21 cellular contexts compared by ENCODE assay signal in the genomic region with DNA sequence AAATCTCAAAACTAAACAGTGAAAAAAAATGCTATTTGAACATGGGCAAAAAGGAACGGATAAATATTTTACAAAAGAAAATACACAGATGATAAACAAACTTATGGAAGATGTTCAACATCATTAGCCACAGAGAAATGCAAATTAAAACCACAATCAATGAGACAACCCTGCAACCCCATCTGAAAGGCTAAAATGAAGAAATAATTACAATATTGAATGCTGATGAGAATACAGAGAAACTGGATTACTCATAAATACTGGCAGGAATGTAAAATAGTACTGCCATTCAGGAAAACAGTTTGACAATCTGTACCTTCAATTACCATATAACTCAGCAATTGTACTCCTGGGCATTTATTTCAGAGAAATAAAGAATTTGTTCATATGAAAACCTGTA.
A peak's percentile ranks its signal among the peaks of the same experiment; 100 is the strongest.
DNase-seq lines count a peak whose midpoint lies in the region; ATAC-seq, FAIRE-seq and TF ChIP-seq lines count a peak whose summit lies in the region.
"Had no signal": no experiment of that assay in that cellular context is flagged by ENCODE, and none has a peak within 500 bp of the region (broad histone marks: within the 10 kb centered on the region; RNA-seq: fewer than 3 reads in every experiment).

No MANE protein-coding gene starts in this region.

- H3K79me2 ChIP-seq in keratinocyte (ENCODE audit: control insufficient read depth, insufficient read depth, low read length) = no peaks in the 10 kb centered on the region

- no peak overlapping the region for H2AFZ ChIP-seq in keratinocyte (ENCODE audit: control insufficient read depth, low read length)
- H2AFZ ChIP-seq: GM23248 had no signal

- no peaks in the 10 kb centered on the region for H4K20me1 ChIP-seq in keratinocyte (ENCODE audit: control insufficient read depth, extremely low read depth, insufficient read depth, low read length)

- DNase-seq in EH (ENCODE audit: low read depth) (peak; percentile 36), RPMI7951 (ENCODE audit: low read depth) (peak; percentile 24), epithelial cell of esophagus (ENCODE audit: low read depth) (peak; percentile 42), keratinocyte (ENCODE audit: low read depth, low spot score) (no peak), NCI-H226 (no peak), NCI-H1092 (lab: John Stamatoyannopoulos, UW) (no peak), right lobe of liver (no peak)
- DNase-seq in stimulated activated naive CD4-positive, alpha-beta T cell (lab: John Stamatoyannopoulos, UW) = no peak
- DNase-seq: C1 segment of cervical spinal cord; CD8-positive, alpha-beta memory T cell; DMS79 treated with DMSO at 0.1 percent for 48 hours; GDM1; GM23248; HCEC 1CT; NCI-H187; NCI-H345; NCI-H524 treated with DMSO at 0.1 percent for 48 hours had no signal

- H3K4me2 ChIP-seq in keratinocyte (ENCODE audit: control insufficient read depth, extremely low read depth, insufficient read depth, low read depth, low read length) = no peak overlapping the region
- H3K4me2 ChIP-seq: A549 had no signal

- H3K36me3 ChIP-seq in keratinocyte (ENCODE audit: control insufficient read depth in 2 of 2, extremely low read depth in 1 of 2, insufficient read depth in 2 of 2, low read length in 2 of 2) = no peaks in the 10 kb centered on the region
- no peaks in the 10 kb centered on the region for H3K36me3 ChIP-seq in right lobe of liver
- H3K36me3 ChIP-seq: SJSA1 had no signal

- TF ChIP-seq CTCF in epithelial cell of esophagus (IDR thresholded peaks at IDR 0.05; ENCODE audit: insufficient read depth, low read depth, low read length, missing control alignments) (no peak), keratinocyte (optimal IDR thresholded peaks at IDR 0.05 in 1 of 3, IDR thresholded peaks at IDR 0.05 in 1 of 3, conservative IDR thresholded peaks at IDR 0.05 in 1 of 3; ENCODE audit: extremely low read depth in 1 of 3, insufficient read depth in 2 of 3, low read length in 3 of 3) (no peak), right lobe of liver (IDR thresholded peaks at IDR 0.05) (no peak)

- H3K27ac ChIP-seq in keratinocyte (ENCODE audit: control insufficient read depth, insufficient read depth, low read length) (peak overlapping the region; percentile 3), right lobe of liver (no peak overlapping the region)
- H3K27ac ChIP-seq: A549, GM23248, SJSA1 had no signal

- H3K9me1 ChIP-seq in keratinocyte (ENCODE audit: control insufficient read depth, extremely low read depth, insufficient read depth, low read length) = no peaks in the 10 kb centered on the region

- FAIRE-seq in keratinocyte (lab: Jason Lieb, UNC) = no peak
- FAIRE-seq: A549, GM12878, GM19239 had no signal

- no peak overlapping the region for H3K4me3 ChIP-seq in epithelial cell of esophagus (ENCODE audit: low read length)
- H3K4me3 ChIP-seq in keratinocyte (ENCODE audit: control insufficient read depth in 2 of 3, extremely low read depth in 1 of 3, insufficient read depth in 2 of 3, low read depth in 1 of 3, low read length in 3 of 3) = no peak overlapping the region
- no peak overlapping the region for H3K4me3 ChIP-seq in right lobe of liver
- H3K4me3 ChIP-seq: A549, GM12878, GM23248, SJSA1 had no signal

- intact Hi-C loops in right lobe of liver (cut with DNase I) = no loop called here

- dilution Hi-C loops in keratinocyte (cut with MboI; ENCODE audit: extremely low pct_ligation_motif_present, low sequenced_read_pairs) = no loop called here

- H3K9ac ChIP-seq in keratinocyte (ENCODE audit: control insufficient read depth, extremely low read depth, insufficient read depth, low read length) = no peak overlapping the region
- H3K9ac ChIP-seq: GM23248 had no signal

- no peak for ATAC-seq in right lobe of liver
- ATAC-seq: A549, GM12878 had no signal

- H3K4me1 ChIP-seq in keratinocyte (ENCODE audit: control insufficient read depth, extremely low read depth, insufficient read depth, low read length) (no peaks in the 10 kb centered on the region), right lobe of liver (no peaks in the 10 kb centered on the region)
- H3K4me1 ChIP-seq: A549, SJSA1 had no signal

- no peak for TF ChIP-seq POLR2A in right lobe of liver (IDR thresholded peaks at IDR 0.05)

- 73% methylated on average over 1 of the region's 1 CpG for WGBS in right lobe of liver (ENCODE audit: insufficient coverage, low coverage, low lambda C conversion rate, missing lambda C conversion rate)

- H3K9me3 ChIP-seq in keratinocyte (ENCODE audit: control insufficient read depth, low read depth, low read length) = no peaks in the 10 kb centered on the region
- no peaks in the 10 kb centered on the region for H3K9me3 ChIP-seq in right lobe of liver
- H3K9me3 ChIP-seq: A549, SJSA1 had no signal

- H3K27me3 ChIP-seq in keratinocyte (ENCODE audit: control insufficient read depth, extremely low read depth, insufficient read depth, low read length) (no peaks in the 10 kb centered on the region), right lobe of liver (no peaks in the 10 kb centered on the region)
- H3K27me3 ChIP-seq: SJSA1 had no signal

Comparison
In these comparisons a context has a peak if more than half of its experiments do, and no peak if none do; other contexts are left out.
1. DNase-seq: peak in EH (single experiment), RPMI7951 (single experiment) and epithelial cell of esophagus (single experiment); none in keratinocyte (single experiment), NCI-H226 (single experiment), NCI-H1092 (single experiment), right lobe of liver (0 of 3) and stimulated activated naive CD4-positive, alpha-beta T cell (0 of 6).